Comparison of ENCODE assay signal across 28 cellular contexts in genomic region chr15:41853831-41854230, GRCh38. TPM values are rescaled to one million over a fixed set of nuclear protein-coding genes. Genes with fewer than 3 reads are reported as not detected.
DNase-seq lines count a peak whose midpoint lies in the region; ATAC-seq, FAIRE-seq and TF ChIP-seq lines count a peak whose summit lies in the region.
"Had no signal": no experiment of that assay in that cellular context is flagged by ENCODE, and none has a peak within 500 bp of the region (broad histone marks: within the 10 kb centered on the region; RNA-seq: fewer than 3 reads in every experiment).

No MANE protein-coding gene starts in this region.

- ATAC-seq in K562 (no peak; the same call in 2 of the 3 replicates), HG03135 (IDR thresholded peaks at IDR 0.05; ENCODE audit: unreplicated experiment) (no peak), gastroesophageal sphincter (no peak)

- peaks cover 14% of the 10 kb centered on the region for H3K4me1 Mint-ChIP-seq in neural progenitor cell
- H3K4me1 Mint-ChIP-seq: CD14-positive monocyte; CD8-positive, alpha-beta memory T cell had no signal

- H3K79me2 ChIP-seq in K562 (ENCODE audit: control insufficient read depth, insufficient read depth, low read length) (no peaks in the 10 kb centered on the region), neural progenitor cell (ENCODE audit: low read depth) (no peaks in the 10 kb centered on the region)

- TF ChIP-seq POLR2A in K562 (conservative IDR thresholded peaks at IDR 0.05) (no peak), gastroesophageal sphincter (IDR thresholded peaks at IDR 0.05) (no peak)

- CTCF ChIA-PET in HEK293 (lab: Yijun Ruan, JAX) = interaction anchor here (0.6 kb wide), 1 partner anchor 539 kb away, joined by 3 read pairs; no protein-coding TSS in a partner anchor
- CTCF ChIA-PET in K562 (lab: Yijun Ruan, JAX; ENCODE audit: low intra/inter-chr PET ratio) = no interaction called here

- H4K20me1 ChIP-seq in K562 (replicated peaks; ENCODE audit: control insufficient read depth, insufficient read depth, low read length) = peaks cover 12% of the 10 kb centered on the region
- H4K20me1 ChIP-seq in neural progenitor cell (ENCODE audit: low read depth) = no peaks in the 10 kb centered on the region

- H3K36me3 ChIP-seq in HEK293 (ENCODE audit: control insufficient read depth in 2 of 2, insufficient read depth in 1 of 2, low read length in 2 of 2) (peaks cover 0 to 1% of the 10 kb centered on the region in 2 experiments; a peak in 1 of 3 replicates), K562 (ENCODE audit: control insufficient read depth, insufficient read depth, low read length) (no peaks in the 10 kb centered on the region), neural progenitor cell (no peaks in the 10 kb centered on the region), gastroesophageal sphincter (peaks cover 0 to 3% of the 10 kb centered on the region in 2 donors)
- H3K36me3 ChIP-seq: BE2C had no signal

- H3K4me3 Mint-ChIP-seq in neural progenitor cell = peak overlapping the region; percentile 24
- H3K4me3 Mint-ChIP-seq: CD14-positive monocyte; CD4-positive, CD25-positive, alpha-beta regulatory T cell; CD8-positive, alpha-beta memory T cell had no signal

- H3K36me3 Mint-ChIP-seq in neural progenitor cell = no peaks in the 10 kb centered on the region
- H3K36me3 Mint-ChIP-seq: CD4-positive, CD25-positive, alpha-beta regulatory T cell had no signal

- no peaks in the 10 kb centered on the region for H3K9me3 ChIP-seq in HEK293 (ENCODE audit: control insufficient read depth, insufficient read depth, low read depth, low read length)
- H3K9me3 ChIP-seq in K562 (replicated peaks; ENCODE audit: control insufficient read depth, insufficient read depth, low read depth, low read length) = no peaks in the 10 kb centered on the region
- no peaks in the 10 kb centered on the region for H3K9me3 ChIP-seq in neural progenitor cell (ENCODE audit: low read depth)
- H3K9me3 ChIP-seq in gastroesophageal sphincter = no peaks in the 10 kb centered on the region
- H3K9me3 ChIP-seq: BE2C, BLaER1 had no signal

- peaks cover 8% of the 10 kb centered on the region for H3K27me3 Mint-ChIP-seq in neural progenitor cell (ENCODE audit: insufficient read depth, low read depth)
- H3K27me3 Mint-ChIP-seq: CD4-positive, alpha-beta memory T cell; CD4-positive, CD25-positive, alpha-beta regulatory T cell had no signal

- H3K9me1 ChIP-seq in K562 (ENCODE audit: control insufficient read depth, insufficient read depth, low read length) = no peaks in the 10 kb centered on the region

- peaks cover 46 to 84% of the 10 kb centered on the region in 2 experiments; a peak in 4 of 5 replicates for H3K27me3 ChIP-seq in K562 (ENCODE audit: control insufficient read depth in 2 of 2, insufficient read depth in 2 of 2, low read length in 2 of 2)
- no peaks in the 10 kb centered on the region for H3K27me3 ChIP-seq in neural progenitor cell
- H3K27me3 ChIP-seq in gastroesophageal sphincter = peaks cover 78% of the 10 kb centered on the region
- H3K27me3 ChIP-seq: BE2C had no signal

- BruUV-seq in K562 (replicated peaks; lab: Mats Ljungman, UMichigan) = no TSS peak

- H3K9me3 Mint-ChIP-seq in neural progenitor cell = no peaks in the 10 kb centered on the region
- H3K9me3 Mint-ChIP-seq: CD14-positive monocyte; CD4-positive, alpha-beta memory T cell; CD4-positive, CD25-positive, alpha-beta regulatory T cell; CD8-positive, alpha-beta memory T cell had no signal

- TF ChIP-seq EP300 in K562 (IDR thresholded peaks at IDR 0.05; ENCODE audit: low read length) (no peak), gastroesophageal sphincter (IDR thresholded peaks at IDR 0.05) (no peak)

- 0% methylated on average over 9 of the region's 10 CpGs for WGBS in K562 (ENCODE audit: insufficient coverage, low coverage, missing lambda C conversion rate)
- WGBS in gastroesophageal sphincter (ENCODE audit: low coverage in 1 of 2), 2 donors = no CpG with 5 or more reads among the region's 10 CpGs

- H3K9ac ChIP-seq in K562 (ENCODE audit: insufficient read depth in 1 of 2, low read depth in 2 of 2, low read length in 2 of 2) (no peak overlapping the region), neural progenitor cell (no peak overlapping the region)
- H3K9ac ChIP-seq: BLaER1 had no signal

- H3K4me2 ChIP-seq in K562 (ENCODE audit: insufficient read depth, low read length) (no peak overlapping the region), neural progenitor cell (no peak overlapping the region)
- H3K4me2 ChIP-seq: BLaER1 had no signal

- no peak for TF ChIP-seq RAD21 in K562 (CRISPR knock-in tag; conservative IDR thresholded peaks at IDR 0.05 in 1 of 2, IDR thresholded peaks at IDR 0.05 in 1 of 2)

- intact Hi-C loops in K562 (cut with micrococcal nuclease) = no loop called here

- H3K27ac Mint-ChIP-seq in neural progenitor cell = no peak overlapping the region
- H3K27ac Mint-ChIP-seq: CD4-positive, alpha-beta memory T cell; CD4-positive, CD25-positive, alpha-beta regulatory T cell; CD8-positive, alpha-beta memory T cell had no signal

- H3K4me3 ChIP-seq in HEK293 (ENCODE audit: low read depth, low read length) = no peak overlapping the region
- H3K4me3 ChIP-seq in K562 = no peak overlapping the region
- H3K4me3 ChIP-seq in neural progenitor cell = no peak overlapping the region
- H3K4me3 ChIP-seq in gastroesophageal sphincter = no peak overlapping the region
- H3K4me3 ChIP-seq: BLaER1 had no signal

- no peak overlapping the region for H2AFZ ChIP-seq in K562 (ENCODE audit: low read depth, low read length)
- no peak overlapping the region for H2AFZ ChIP-seq in neural progenitor cell (replicated peaks)

- peak; percentile 34 for DNase-seq in G401 (ENCODE audit: low spot score)
- DNase-seq in K562 (ENCODE audit: extremely low read depth in 1 of 4, low spot score in 3 of 4) = no peak
- no peak for DNase-seq in neural progenitor cell (ENCODE audit: low spot score)
- DNase-seq in activated CD4-positive, alpha-beta T cell treated with anti-CD3 and anti-CD28 coated beads for 4 hours = no peak
- DNase-seq in NCI-H1694 treated with DMSO at 0.1 percent for 48 hours (lab: John Stamatoyannopoulos, UW) = no peak
- DNase-seq: 8988T; ACHN; BE2C; C1 segment of cervical spinal cord; CD4-positive, alpha-beta memory T cell; CD4-positive, CD25-positive, alpha-beta regulatory T cell; CD8-positive, alpha-beta memory T cell; COR-L47; DMS 273 treated with DMSO at 0.1 percent for 48 hours; DMS153; DMS53; DND-41; EL; GF-D8 had no signal

- TF ChIP-seq CTCF in HEK293 (tag by site-specific recombination; IDR thresholded peaks at IDR 0.05) (no peak), K562 (IDR thresholded peaks at IDR 0.05 in 2 of 3, conservative IDR thresholded peaks at IDR 0.05 in 1 of 3; ENCODE audit: insufficient read depth in 2 of 3, low read depth in 1 of 3, low read length in 3 of 3) (no peak), neural progenitor cell (IDR thresholded peaks at IDR 0.05) (no peak), gastroesophageal sphincter (IDR thresholded peaks at IDR 0.05) (no peak)

- H3K27ac ChIP-seq in HEK293 (ENCODE audit: extremely low read depth, low read depth, low read length) (no peak overlapping the region), K562 (ENCODE audit: extremely low read depth, low read depth, low read length) (no peak overlapping the region), neural progenitor cell (no peak overlapping the region), gastroesophageal sphincter (no peak overlapping the region)
- H3K27ac ChIP-seq: BLaER1 had no signal

- in situ Hi-C loops in G401 (cut with HindIII; ENCODE audit: low sequenced_read_pairs) = no loop called here
- in situ Hi-C loops in K562 (cut with MboI) = no loop called here

- H3F3A ChIP-seq in neural progenitor cell (ENCODE audit: low read depth) = no peaks in the 10 kb centered on the region

- H3K4me1 ChIP-seq in HEK293 (ENCODE audit: control insufficient read depth, insufficient read depth, low read length) (no peaks in the 10 kb centered on the region), K562 (replicated peaks in 1 of 2; ENCODE audit: control insufficient read depth in 2 of 2, insufficient read depth in 2 of 2, low read length in 2 of 2) (peaks cover 0 to 50% of the 10 kb centered on the region in 2 experiments; a peak in 1 of 5 replicates), neural progenitor cell (peaks cover 7% of the 10 kb centered on the region), gastroesophageal sphincter (no peaks in the 10 kb centered on the region)
- H3K4me1 ChIP-seq: BE2C had no signal

- POLR2A ChIA-PET in HEK293 (lab: Yijun Ruan, JAX) = no interaction called here
- POLR2A ChIA-PET in K562 (lab: Yijun Ruan, JAX) = interaction anchor here (0.7 to 3.0 kb wide), 6 partner anchors 8 to 729 kb away, joined by 3 to 10 read pairs (median 4); no protein-coding TSS in a partner anchor

- no peak for FAIRE-seq in K562 (lab: Jason Lieb, UNC)
- FAIRE-seq: A204.1, G401.6, GM12891, GM19239 had no signal

RNA-seq across cellular contexts. Expression of gene PLA2G4B, which starts 15.2 kb away (rescaled TPM):
- 0.37 and 0.92 TPM in 2 replicates for total RNA-seq in G401 (2014; rRNA removed; shearing (Covaris generic))
- 22.3 and 55.4 TPM in 2 replicates for total RNA-seq in K562 (2011; cell fraction: chromatin; rRNA removed; ENCODE audit: low replicate concordance)
- 26.3 and 28.8 TPM in 2 replicates for total RNA-seq in K562 (2011; cell fraction: nucleolus; rRNA removed)
- total RNA-seq in K562 (2011; cell fraction: nucleoplasm; rRNA removed) = 13.2 and 21.9 TPM in 2 replicates
- total RNA-seq in K562 (2014; rRNA removed) (3.9 TPM in 2 replicates), K562 (2014; rRNA removed; fragmentation: Illumina TruSeq; extraction: Trizol) (0.89 and 2.1 TPM in 2 replicates), K562 (2015; rRNA removed; fragmentation: Illumina TruSeq; extraction: Trizol) (1.3 and 1.4 TPM in 2 replicates), K562 (2021) (2.8 and 5.2 TPM in 2 replicates), neural progenitor cell (ENCODE audit: low replicate concordance) (2.0 and 10.1 TPM in 2 replicates), gastroesophageal sphincter (1 to 10 TPM; 2.5 to 7.0 (median 3.6) TPM)
- polyA plus RNA-seq in K562 (2011; rRNA removed) (4.3 and 7.0 TPM in 2 replicates), K562 (2014; fragmentation: Illumina TruSeq; extraction: Trizol) (2.7 and 2.8 TPM in 2 replicates), K562 (2014; fragmentation: Nextera tagmentation; extraction: Ambion mirVana) (under 1 TPM; 0.07 to 0.25 TPM), K562 (2014; rRNA removed) (5.6 and 6.1 TPM in 2 replicates)
- polyA plus RNA-seq in K562 (2011; cell fraction: cytosol; rRNA removed) = 3.1 and 4.8 TPM in 2 replicates
- 48.4 and 61.4 TPM in 2 replicates for polyA plus RNA-seq in K562 (2011; cell fraction: nucleus; rRNA removed)
- 2.4 and 8.6 TPM in 2 replicates for polyA plus RNA-seq in K562 (2012)
- polyA minus RNA-seq in K562 (2011; rRNA and poly(A)+ RNA removed) = 0.74 and 1.2 TPM in 2 replicates
- polyA minus RNA-seq in K562 (2011; cell fraction: cytosol; rRNA and poly(A)+ RNA removed) = 1.1 and 1.5 TPM in 2 replicates
- 6.6 and 6.7 TPM in 2 replicates for polyA minus RNA-seq in K562 (2011; cell fraction: nucleus; rRNA and poly(A)+ RNA removed)

RNA-seq across cellular contexts. Expression of gene JMJD7, which starts 25.9 kb away (rescaled TPM):
- total RNA-seq in G401 (2014; rRNA removed; shearing (Covaris generic)) = 6.7 and 11.8 TPM in 2 replicates
- total RNA-seq in K562 (2011; cell fraction: chromatin; rRNA removed; ENCODE audit: low replicate concordance) = 7.0 and 13.8 TPM in 2 replicates
- 7.2 and 8.5 TPM in 2 replicates for total RNA-seq in K562 (2011; cell fraction: nucleolus; rRNA removed)
- 12.6 and 15.4 TPM in 2 replicates for total RNA-seq in K562 (2011; cell fraction: nucleoplasm; rRNA removed)
- total RNA-seq in K562 (2014; rRNA removed) (6.1 and 11.3 TPM in 2 replicates), K562 (2014; rRNA removed; fragmentation: Illumina TruSeq; extraction: Trizol) (3.2 and 3.8 TPM in 2 replicates), K562 (2015; rRNA removed; fragmentation: Illumina TruSeq; extraction: Trizol) (4.3 and 5.3 TPM in 2 replicates), K562 (2021) (12.2 and 13.1 TPM in 2 replicates), neural progenitor cell (ENCODE audit: low replicate concordance) (13.4 and 18.3 TPM in 2 replicates), gastroesophageal sphincter (10 to 100 TPM in 1 of 4 donors, 1 to 10 TPM in 3; 6.1 to 12.8 (median 9.3) TPM)
- polyA plus RNA-seq in K562 (2011; rRNA removed) (7.9 and 8.8 TPM in 2 replicates), K562 (2014; fragmentation: Illumina TruSeq; extraction: Trizol) (6.8 and 9.4 TPM in 2 replicates), K562 (2014; fragmentation: Nextera tagmentation; extraction: Ambion mirVana) (1 to 10 TPM; 1.2 to 2.9 TPM), K562 (2014; rRNA removed) (9.7 and 13.9 TPM in 2 replicates)
- polyA plus RNA-seq in K562 (2011; cell fraction: cytosol; rRNA removed) = 8.0 and 19.6 TPM in 2 replicates
- polyA plus RNA-seq in K562 (2011; cell fraction: nucleus; rRNA removed) = 18.0 and 36.7 TPM in 2 replicates
- polyA plus RNA-seq in K562 (2012) = 7.7 and 16.3 TPM in 2 replicates
- 0.60 and 3.0 TPM in 2 replicates for polyA minus RNA-seq in K562 (2011; rRNA and poly(A)+ RNA removed)
- 4.1 and 4.4 TPM in 2 replicates for polyA minus RNA-seq in K562 (2011; cell fraction: cytosol; rRNA and poly(A)+ RNA removed)
- polyA minus RNA-seq in K562 (2011; cell fraction: nucleus; rRNA and poly(A)+ RNA removed) = 4.0 and 4.7 TPM in 2 replicates

RNA-seq across cellular contexts. Expression of gene SPTBN5, which starts 40.0 kb away (rescaled TPM):
- total RNA-seq in G401 (2014; rRNA removed; shearing (Covaris generic)) = 0.37 and 3.5 TPM in 2 replicates
- 0.30 TPM in 1 of 2 replicates, not detected in the other for total RNA-seq in K562 (2011; cell fraction: chromatin; rRNA removed; ENCODE audit: low replicate concordance)
- total RNA-seq in K562 (2011; cell fraction: nucleolus; rRNA removed) = under 0.01 TPM in 2 replicates
- total RNA-seq in K562 (2011; cell fraction: nucleoplasm; rRNA removed) = 0.08 TPM in 1 of 2 replicates, not detected in the other
- total RNA-seq in K562 (2014; rRNA removed) (not detected in 2 replicates), K562 (2014; rRNA removed; fragmentation: Illumina TruSeq; extraction: Trizol) (not detected in 2 replicates), K562 (2015; rRNA removed; fragmentation: Illumina TruSeq; extraction: Trizol) (not detected in 2 replicates), K562 (2021) (0.02 TPM in 1 of 2 replicates, not detected in the other), neural progenitor cell (ENCODE audit: low replicate concordance) (0.15 TPM in 1 of 2 replicates, not detected in the other), gastroesophageal sphincter (under 1 TPM; 0.13 to 0.93 (median 0.38) TPM)
- polyA plus RNA-seq in K562 (2011; rRNA removed) (0.01 TPM in 1 of 2 replicates, not detected in the other), K562 (2014; fragmentation: Illumina TruSeq; extraction: Trizol) (not detected in 2 replicates), K562 (2014; fragmentation: Nextera tagmentation; extraction: Ambion mirVana) (not detected), K562 (2014; rRNA removed) (not detected in 2 replicates)
- polyA plus RNA-seq in K562 (2011; cell fraction: cytosol; rRNA removed) = 0.01 and 0.03 TPM in 2 replicates
- 0.15 and 0.20 TPM in 2 replicates for polyA plus RNA-seq in K562 (2011; cell fraction: nucleus; rRNA removed)
- polyA plus RNA-seq in K562 (2012) = under 0.01 and 0.03 TPM in 2 replicates
- polyA minus RNA-seq in K562 (2011; rRNA and poly(A)+ RNA removed) = not detected in 2 replicates
- polyA minus RNA-seq in K562 (2011; cell fraction: cytosol; rRNA and poly(A)+ RNA removed) = not detected in 2 replicates
- under 0.01 TPM in 1 of 2 replicates, not detected in the other for polyA minus RNA-seq in K562 (2011; cell fraction: nucleus; rRNA and poly(A)+ RNA removed)
- polyA plus RNA-seq: CD14-positive monocyte; CD8-positive, alpha-beta memory T cell had no signal
